Comparison of ENCODE assay signal across 8 cellular contexts in the genomic region with DNA sequence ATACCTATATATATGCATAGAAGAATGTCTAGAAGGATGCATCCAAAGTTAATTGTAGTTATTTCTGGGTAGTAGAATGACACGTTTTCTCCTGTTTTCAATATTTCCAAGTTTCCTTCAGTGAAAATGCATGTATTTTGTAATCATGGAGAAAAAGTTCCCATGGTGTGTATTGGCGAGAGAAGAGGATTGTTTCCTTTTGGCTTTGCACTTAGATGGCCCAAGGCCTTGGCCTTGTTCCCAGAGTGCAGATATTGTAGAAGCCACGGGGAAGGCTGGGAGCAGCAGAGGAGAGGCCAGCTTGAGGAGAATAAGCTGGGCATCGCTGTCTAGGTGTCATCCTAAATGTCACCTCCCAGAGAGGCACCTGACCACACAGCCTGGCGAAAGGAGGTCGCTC. TPM values are rescaled to one million over a fixed set of nuclear protein-coding genes. Genes with fewer than 3 reads are reported as not detected.
DNase-seq lines count a peak whose midpoint lies in the region; ATAC-seq and TF ChIP-seq lines count a peak whose summit lies in the region.

No MANE protein-coding gene starts in this region.

- H3K4me3 ChIP-seq in coronary artery: no peak overlapping the region

- peak overlapping the region; percentile 31 for H3K4me3 Mint-ChIP-seq in activated naive CD4-positive, alpha-beta T cell treated with anti-CD3 and anti-CD28 coated beads, Interleukin-2, amount 50 U/mL, for 24 hours
- H3K4me3 Mint-ChIP-seq in mesothelial cell of epicardium: no peak overlapping the region

- no peak for ATAC-seq in HG03442 (IDR thresholded peaks at IDR 0.05; ENCODE audit: unreplicated experiment)
- ATAC-seq in HG03025 (IDR thresholded peaks at IDR 0.05; ENCODE audit: low FRiP score, unreplicated experiment): no peak

- no peak overlapping the region for H3K27ac Mint-ChIP-seq in activated naive CD4-positive, alpha-beta T cell treated with anti-CD3 and anti-CD28 coated beads, Interleukin-2, amount 50 U/mL, for 24 hours
- H3K27ac Mint-ChIP-seq in mesothelial cell of epicardium: peak overlapping the region; percentile 61

- peaks cover 93% of the 10 kb centered on the region for H3K4me1 Mint-ChIP-seq in activated naive CD4-positive, alpha-beta T cell treated with anti-CD3 and anti-CD28 coated beads, Interleukin-2, amount 50 U/mL, for 24 hours
- H3K4me1 Mint-ChIP-seq in mesothelial cell of epicardium: peaks cover 28% of the 10 kb centered on the region

- peak overlapping the region; percentile 4 to 46 for H3K27ac ChIP-seq in coronary artery

- H3K36me3 Mint-ChIP-seq in activated naive CD4-positive, alpha-beta T cell treated with anti-CD3 and anti-CD28 coated beads, Interleukin-2, amount 50 U/mL, for 24 hours: peaks cover 24% of the 10 kb centered on the region
- H3K36me3 Mint-ChIP-seq in mesothelial cell of epicardium: no peaks in the 10 kb centered on the region

- no peaks in the 10 kb centered on the region for H3K9me3 Mint-ChIP-seq in activated naive CD4-positive, alpha-beta T cell treated with anti-CD3 and anti-CD28 coated beads, Interleukin-2, amount 50 U/mL, for 24 hours
- H3K9me3 Mint-ChIP-seq in mesothelial cell of epicardium: no peaks in the 10 kb centered on the region

- H3K27me3 Mint-ChIP-seq in activated naive CD4-positive, alpha-beta T cell treated with anti-CD3 and anti-CD28 coated beads, Interleukin-2, amount 50 U/mL, for 24 hours: no peaks in the 10 kb centered on the region
- no peaks in the 10 kb centered on the region for H3K27me3 Mint-ChIP-seq in mesothelial cell of epicardium (ENCODE audit: low read depth)

- DNase-seq in activated naive CD4-positive, alpha-beta T cell treated with Interleukin-2 at 50 U/mL for 16 hours: no peak
- DNase-seq in coronary artery (ENCODE audit: low spot score): no peak
- DNase-seq in mesothelial cell of epicardium (ENCODE audit: low spot score in 2 of 2, unreplicated experiment in 2 of 2): no peak
- DNase-seq in ureter (ENCODE audit: low spot score): peak; percentile 76
- no peak for DNase-seq in COLO829 (ENCODE audit: low spot score)

- no peak for TF ChIP-seq CTCF in coronary artery (IDR thresholded peaks at IDR 0.05)
- TF ChIP-seq CTCF in mesothelial cell of epicardium (IDR thresholded peaks at IDR 0.05; ENCODE audit: unreplicated experiment): no peak

RNA-seq across cellular contexts. Expression of a gene that starts 44.0 kb away (rescaled TPM):
- total RNA-seq in mesothelial cell of epicardium: 33.1 to 35.6 TPM (median 33.3 TPM) in 3 replicates
- 40.8 TPM for total RNA-seq in ureter
